Comparison of ENCODE assay signal across 7 cellular contexts in genomic region chr7:157489870-157490269, GRCh38.
DNase-seq lines count a peak whose midpoint lies in the region; ATAC-seq, FAIRE-seq and TF ChIP-seq lines count a peak whose summit lies in the region.
"Not testable (repeated sequence)": the region's sequence is repeated elsewhere in the genome, so short reads cannot be mapped to it uniquely, and the experiment has no call there.

No MANE protein-coding gene starts in this region.

- not testable (repeated sequence) for ATAC-seq in A549, PC-3

- peak overlapping the region; percentile 55 for H3K9ac ChIP-seq in PC-3 (ENCODE audit: low read length)

- peaks cover 0 to 14% (median 8%) of the 10 kb centered on the region in 8 donors for H3K9me3 Mint-ChIP-seq in CD4-positive, alpha-beta memory T cell
- H3K9me3 Mint-ChIP-seq in activated CD4-positive, alpha-beta memory T cell treated with anti-CD3 and anti-CD28 coated beads, Interleukin-2, amount 10 ng/mL, durations not matched to agents 7 days and 5 days = peaks cover 20% of the 10 kb centered on the region
- not testable (repeated sequence) for H3K9me3 Mint-ChIP-seq in activated naive CD4-positive, alpha-beta T cell treated with anti-CD3 and anti-CD28 coated beads, Interleukin-2, amount 50 U/mL, for 24 hours

- TF ChIP-seq POLR2A in A549 (IDR thresholded peaks at IDR 0.05; ENCODE audit: low read length); spleen (IDR thresholded peaks at IDR 0.05): not testable (repeated sequence)

- not testable (repeated sequence) for DNase-seq in A549 (ENCODE audit: low read depth in 1 of 2, low spot score in 1 of 2); CD4-positive, alpha-beta memory T cell; activated CD4-positive, alpha-beta memory T cell treated with anti-CD3 and anti-CD28 coated beads, Interleukin-2, amount 10 ng/mL, durations not matched to agents 7 days and 5 days; epithelial cell of prostate (ENCODE audit: low read depth, low spot score); spleen
- DNase-seq in PC-3 = peak; percentile 46

- WGBS in A549 (ENCODE audit: missing lambda C conversion rate) = 79% methylated on average over 3 of the region's 3 CpGs
- 71 to 95% (median 86%) methylated on average over 3 of the region's 3 CpGs for WGBS in spleen, 5 donors

- peaks cover 31 to 56% (median 40%) of the 10 kb centered on the region in 4 donors for H3K4me1 Mint-ChIP-seq in CD4-positive, alpha-beta memory T cell
- H3K4me1 Mint-ChIP-seq in activated CD4-positive, alpha-beta memory T cell treated with anti-CD3 and anti-CD28 coated beads, Interleukin-2, amount 10 ng/mL, durations not matched to agents 7 days and 5 days = peaks cover 59% of the 10 kb centered on the region
- H3K4me1 Mint-ChIP-seq in activated naive CD4-positive, alpha-beta T cell treated with anti-CD3 and anti-CD28 coated beads, Interleukin-2, amount 50 U/mL, for 24 hours = peaks cover 55% of the 10 kb centered on the region

- CTCF ChIA-PET in A549 (lab: Yijun Ruan, JAX); PC-3 (lab: Charles Lee): not testable (repeated sequence)
- CTCF ChIA-PET in CD4-positive, alpha-beta memory T cell (lab: Charles Lee; ENCODE audit: partially characterized antibody) = interaction anchor here (0.7 to 1.5 kb wide), 7 partner anchors 12 to 371 kb away, joined by 3 to 6 read pairs (median 5); no protein-coding TSS in a partner anchor
- CTCF ChIA-PET in activated CD4-positive, alpha-beta memory T cell treated with anti-CD3 and anti-CD28 coated beads, Interleukin-2, amount 10 ng/mL, durations not matched to agents 7 days and 5 days (lab: Charles Lee) = interaction anchor here (1.0 to 2.1 kb wide), 5 partner anchors 11 to 57 kb away, joined by 3 to 5 read pairs (median 4); no protein-coding TSS in a partner anchor

- H3K27me3 ChIP-seq in CD4-positive, alpha-beta memory T cell (ENCODE audit: insufficient read depth, low read length); PC-3 (ENCODE audit: low read length): not testable (repeated sequence)
- peaks cover 0 to 46% (median 0%) of the 10 kb centered on the region in 7 donors for H3K27me3 ChIP-seq in spleen (replicated peaks in 1 of 7)

- not testable (repeated sequence) for H3F3A ChIP-seq in PC-3 (ENCODE audit: low read length, unreplicated experiment)

- not testable (repeated sequence) for H3K27me3 Mint-ChIP-seq in CD4-positive, alpha-beta memory T cell; activated naive CD4-positive, alpha-beta T cell treated with anti-CD3 and anti-CD28 coated beads, Interleukin-2, amount 50 U/mL, for 24 hours
- H3K27me3 Mint-ChIP-seq in activated CD4-positive, alpha-beta memory T cell treated with anti-CD3 and anti-CD28 coated beads, Interleukin-2, amount 10 ng/mL, durations not matched to agents 7 days and 5 days = peaks cover 36% of the 10 kb centered on the region

- H2AFZ ChIP-seq in PC-3 (ENCODE audit: low read length) = not testable (repeated sequence)

- peak overlapping the region; percentile 24; the same call in 1 of the 3 replicates for H3K4me2 ChIP-seq in A549
- not testable (repeated sequence) for H3K4me2 ChIP-seq in PC-3 (ENCODE audit: low read length)

- H3K9me3 ChIP-seq in A549; CD4-positive, alpha-beta memory T cell (ENCODE audit: control insufficient read depth in 1 of 2, low read length in 2 of 2); PC-3 (ENCODE audit: low read length): not testable (repeated sequence)
- H3K9me3 ChIP-seq in spleen = peaks cover 0 to 27% (median 15%) of the 10 kb centered on the region in 8 donors

- H3K4me3 Mint-ChIP-seq in CD4-positive, alpha-beta memory T cell = peak overlapping the region in 1 of 8 donors; percentile 45
- H3K4me3 Mint-ChIP-seq in activated CD4-positive, alpha-beta memory T cell treated with anti-CD3 and anti-CD28 coated beads, Interleukin-2, amount 10 ng/mL, durations not matched to agents 7 days and 5 days = not testable (repeated sequence)
- H3K4me3 Mint-ChIP-seq in activated naive CD4-positive, alpha-beta T cell treated with anti-CD3 and anti-CD28 coated beads, Interleukin-2, amount 50 U/mL, for 24 hours = peak overlapping the region; percentile 30

- intact Hi-C loops in CD4-positive, alpha-beta memory T cell (cut with micrococcal nuclease) = loop anchor here (1.0 to 2.0 kb wide), 3 partner anchors 13 to 57 kb away; no protein-coding TSS in a partner anchor
- intact Hi-C loops in PC-3 (cut with micrococcal nuclease) = loop anchor here (1.0 kb wide), 2 partner anchors 65 to 74 kb away; no protein-coding TSS in a partner anchor
- intact Hi-C loops in spleen (cut with DNase I; ENCODE audit: low total_unique reads) = not testable (repeated sequence)

- H3K27ac ChIP-seq in A549 = peak overlapping the region; percentile 62 to 82; a peak in 5 of 6 replicates
- not testable (repeated sequence) for H3K27ac ChIP-seq in CD4-positive, alpha-beta memory T cell (ENCODE audit: low read depth, low read length)
- H3K27ac ChIP-seq in PC-3 (ENCODE audit: low read length) = peak overlapping the region; percentile 89
- H3K27ac ChIP-seq in epithelial cell of prostate = peak overlapping the region; percentile 27
- H3K27ac ChIP-seq in spleen = peak overlapping the region in 7 of 8 donors; percentile 39 to 86 (median 72)

- not testable (repeated sequence) for H4K20me1 ChIP-seq in PC-3 (ENCODE audit: low read length)

- POLR2A ChIA-PET in A549 (lab: Yijun Ruan, JAX); PC-3 (lab: Charles Lee; ENCODE audit: unreplicated experiment): not testable (repeated sequence)
- POLR2A ChIA-PET in CD4-positive, alpha-beta memory T cell (lab: Charles Lee; ENCODE audit: partially characterized antibody) = interaction anchor here (0.6 to 5.0 kb wide), 9 partner anchors 9 to 220 kb away, joined by 3 to 57 read pairs (median 3); no protein-coding TSS in a partner anchor
- POLR2A ChIA-PET in activated CD4-positive, alpha-beta memory T cell treated with anti-CD3 and anti-CD28 coated beads, Interleukin-2, amount 10 ng/mL, durations not matched to agents 7 days and 5 days (lab: Charles Lee) = interaction anchor here (1.0 to 2.3 kb wide), 6 partner anchors 12 to 170 kb away, joined by 3 to 7 read pairs (median 4); no protein-coding TSS in a partner anchor

- H3K27ac Mint-ChIP-seq in CD4-positive, alpha-beta memory T cell = peak overlapping the region in 4 of 7 donors; percentile 55 to 87 (median 69)
- H3K27ac Mint-ChIP-seq in activated CD4-positive, alpha-beta memory T cell treated with anti-CD3 and anti-CD28 coated beads, Interleukin-2, amount 10 ng/mL, durations not matched to agents 7 days and 5 days = peak overlapping the region; percentile 83
- not testable (repeated sequence) for H3K27ac Mint-ChIP-seq in activated naive CD4-positive, alpha-beta T cell treated with anti-CD3 and anti-CD28 coated beads, Interleukin-2, amount 50 U/mL, for 24 hours

- not testable (repeated sequence) for TF ChIP-seq EP300 in A549 (IDR thresholded peaks at IDR 0.05)

- not testable (repeated sequence) for TF ChIP-seq RAD21 in A549 (conservative IDR thresholded peaks at IDR 0.05 in 1 of 2, IDR thresholded peaks at IDR 0.05 in 1 of 2)

- H3K9me2 ChIP-seq in PC-3 (replicated peaks; ENCODE audit: low read length) = not testable (repeated sequence)

- not testable (repeated sequence) for H3K79me2 ChIP-seq in PC-3 (ENCODE audit: low read length)

- H3K4me3 ChIP-seq in A549; CD4-positive, alpha-beta memory T cell (ENCODE audit: low read length in 2 of 2); PC-3 (ENCODE audit: low read length): not testable (repeated sequence)
- H3K4me3 ChIP-seq in spleen = peak overlapping the region in 1 of 8 donors; percentile 28

- TSS peak; percentile 65 for BruUV-seq in PC-3 (replicated peaks; lab: Mats Ljungman, UMichigan)

- FAIRE-seq in A549 (lab: Jason Lieb, UNC) = not testable (repeated sequence)

- not testable (repeated sequence) for H3K36me3 ChIP-seq in CD4-positive, alpha-beta memory T cell (ENCODE audit: insufficient read depth, low read length); PC-3 (ENCODE audit: low read depth, low read length); spleen

- peaks cover 19% of the 10 kb centered on the region for H3K4me1 ChIP-seq in A549
- H3K4me1 ChIP-seq in CD4-positive, alpha-beta memory T cell (ENCODE audit: insufficient read depth, low read length) = peaks cover 37% of the 10 kb centered on the region
- peaks cover 20% of the 10 kb centered on the region for H3K4me1 ChIP-seq in PC-3 (ENCODE audit: insufficient read depth, low read length)
- H3K4me1 ChIP-seq in spleen = peaks cover 0 to 21% (median 6%) of the 10 kb centered on the region in 6 donors

- not testable (repeated sequence) for TF ChIP-seq CTCF in A549 (IDR thresholded peaks at IDR 0.05); PC-3 (conservative IDR thresholded peaks at IDR 0.05; ENCODE audit: low read depth, low read length); spleen (IDR thresholded peaks at IDR 0.05 in 8 of 11, conservative IDR thresholded peaks at IDR 0.05 in 3 of 11)

- H3K36me3 Mint-ChIP-seq in CD4-positive, alpha-beta memory T cell; activated naive CD4-positive, alpha-beta T cell treated with anti-CD3 and anti-CD28 coated beads, Interleukin-2, amount 50 U/mL, for 24 hours: not testable (repeated sequence)
- peaks cover 28% of the 10 kb centered on the region for H3K36me3 Mint-ChIP-seq in activated CD4-positive, alpha-beta memory T cell treated with anti-CD3 and anti-CD28 coated beads, Interleukin-2, amount 10 ng/mL, durations not matched to agents 7 days and 5 days (ENCODE audit: low read depth)
